1 cellular context compared by ENCODE assay signal in genomic region chr12:56007148-56007891, GRCh38.
TF ChIP-seq lines count a peak whose summit lies in the region.

No MANE protein-coding gene starts in this region.

TF ChIP-seq in K562, 482 proteins besides CTCF, POLR2A, EP300 and RAD21 (continued from another document):
- TF ChIP-seq GABPA (tag; conservative IDR thresholded peaks at IDR 0.05; ENCODE audit: low read depth) (peak; percentile 92), KAT7 (CRISPR knock-in tag; IDR thresholded peaks at IDR 0.05; ENCODE audit: borderline replicate concordance) (peak; percentile 47; the same call in 1 of the 2 replicates), NCOA1 (IDR thresholded peaks at IDR 0.05; ENCODE audit: low read depth) (peak; percentile 36; the same call in 1 of the 2 replicates), NR4A1 (CRISPR knock-in tag; IDR thresholded peaks at IDR 0.05) (no peak), NR4A1 (tag; IDR thresholded peaks at IDR 0.05) (no peak), CBX5 (IDR thresholded peaks at IDR 0.05; ENCODE audit: borderline replicate concordance, low read depth) (no peak), MTF1 (CRISPR knock-in tag; IDR thresholded peaks at IDR 0.05; ENCODE audit: borderline replicate concordance) (no peak), KDM4B (IDR thresholded peaks at IDR 0.05; ENCODE audit: borderline replicate concordance in 2 of 2, low read depth in 1 of 2) (peak in 1 of 2 experiments; percentile 66; a peak in 1 of 4 replicates), ILF3 (IDR thresholded peaks at IDR 0.05; ENCODE audit: borderline replicate concordance) (no peak), MECOM (CRISPR knock-in tag; IDR thresholded peaks at IDR 0.05) (no peak), C11orf30 (IDR thresholded peaks at IDR 0.05; ENCODE audit: low read depth) (peak; percentile 48; the same call in 1 of the 2 replicates), CHD4 (IDR thresholded peaks at IDR 0.05; ENCODE audit: insufficient read depth, insufficient replicate concordance, low read depth, low read length, poor library complexity, severe bottlenecking) (no peak), HDGF (IDR thresholded peaks at IDR 0.05) (no peak), POU5F1 (IDR thresholded peaks at IDR 0.05; ENCODE audit: borderline replicate concordance, low read depth, low read length, partially characterized antibody) (no peak), ZNF324 (CRISPR knock-in tag; IDR thresholded peaks at IDR 0.05) (no peak)
